In genomic region chr16:89476379-89476778, GRCh38 we compare ENCODE assay signal across 11 cellular contexts. TPM values are rescaled to one million over a fixed set of nuclear protein-coding genes. Genes with fewer than 3 reads are reported as not detected.
A peak's percentile ranks its signal among the peaks of the same experiment; 100 is the strongest.
DNase-seq lines count a peak whose midpoint lies in the region; ATAC-seq, FAIRE-seq and TF ChIP-seq lines count a peak whose summit lies in the region.
"Had no signal": no experiment of that assay in that cellular context is flagged by ENCODE, and none has a peak within 500 bp of the region (broad histone marks: within the 10 kb centered on the region; RNA-seq: fewer than 3 reads in every experiment).

No MANE protein-coding gene starts in this region.

- no peaks in the 10 kb centered on the region for H3K27me3 ChIP-seq in bronchial epithelial cell (ENCODE audit: control insufficient read depth, insufficient read depth, low read length)

- peak overlapping the region in 15 of 21 experiments; percentile 14 to 78 (median 45) for H3K27ac ChIP-seq in skin epidermis

- DNase-seq in activated CD4-positive, CD25-positive, alpha-beta regulatory T cell (lab: John Stamatoyannopoulos, UW) = no peak
- DNase-seq in bronchial epithelial cell (ENCODE audit: low read depth) = peak; percentile 98
- no peak for DNase-seq in SW480 (ENCODE audit: low spot score)
- DNase-seq in GM10266 (ENCODE audit: extremely low spot score) = no peak
- no peak for DNase-seq in HuH-7 (ENCODE audit: low spot score)
- DNase-seq: ACHN, NCI-H446 had no signal

- peak; percentile 76 for FAIRE-seq in bronchial epithelial cell (lab: Jason Lieb, UNC)
- FAIRE-seq: endometrium had no signal

- peak; percentile 44 to 47 for ATAC-seq in activated CD4-positive, CD25-positive, alpha-beta regulatory T cell treated with anti-CD3 and anti-CD28 coated beads, Interleukin-2, amount 50 U/mL, for 24 hours
- peak; percentile 15 for ATAC-seq in HG03196 (IDR thresholded peaks at IDR 0.05; ENCODE audit: unreplicated experiment)

- H3K4me3 ChIP-seq in bronchial epithelial cell (ENCODE audit: low read depth, low read length) = no peak overlapping the region
- H3K4me3 ChIP-seq in skin epidermis = no peak overlapping the region

- H3K36me3 ChIP-seq in bronchial epithelial cell (ENCODE audit: control insufficient read depth, insufficient read depth, low read length) = no peaks in the 10 kb centered on the region

- TF ChIP-seq CTCF in bronchial epithelial cell (IDR thresholded peaks at IDR 0.05; ENCODE audit: insufficient read depth, low read length, severe bottlenecking) (no peak), GM10266 (IDR thresholded peaks at IDR 0.05; ENCODE audit: control insufficient read depth, insufficient read depth, low read depth, missing control alignments) (no peak)

RNA-seq across cellular contexts. Expression of gene ANKRD11, which starts 14.0 kb away (rescaled TPM):
- total RNA-seq in bronchial epithelial cell = 64.5 and 84.2 TPM in 2 replicates

RNA-seq across cellular contexts. Expression of gene SPG7, which starts 31.8 kb away (rescaled TPM):
- 63.1 and 73.2 TPM in 2 replicates for total RNA-seq in bronchial epithelial cell
